8 cellular contexts compared by ENCODE assay signal in genomic region chr10:80046629-80047441, GRCh38. TPM values are rescaled to one million over a fixed set of nuclear protein-coding genes. Genes with fewer than 3 reads are reported as not detected.
DNase-seq lines count a peak whose midpoint lies in the region; ATAC-seq and TF ChIP-seq lines count a peak whose summit lies in the region.

No MANE protein-coding gene starts in this region.

- intact Hi-C loops in heart left ventricle (cut with DNase I) = loop anchor here in 2 of 10 donors (5.0 to 10.0 kb wide), 2 partner anchors 62 to 485 kb away; partner anchors contain the start of gene SFTPA2 (in 1 of the 2)

- H3K27me3 ChIP-seq in SU-DHL-6 (ENCODE audit: low read length) = no peaks in the 10 kb centered on the region
- H3K27me3 ChIP-seq in heart left ventricle = no peaks in the 10 kb centered on the region

- H3K4me2 ChIP-seq in SU-DHL-6 (ENCODE audit: low read depth, low read length, poor library complexity, severe bottlenecking) = no peak overlapping the region

- no peaks in the 10 kb centered on the region for H3K9me2 ChIP-seq in SU-DHL-6 (replicated peaks; ENCODE audit: insufficient read depth, low read length)

- H3K4me3 ChIP-seq in SU-DHL-6 (ENCODE audit: insufficient read depth, low read length, poor library complexity, severe bottlenecking) (no peak overlapping the region), heart left ventricle (no peak overlapping the region)

- no peaks in the 10 kb centered on the region for H3K79me2 ChIP-seq in SU-DHL-6 (ENCODE audit: insufficient read depth, low read length)

- peak; percentile 89 for DNase-seq in DMS53 (lab: John Stamatoyannopoulos, UW)
- peak; percentile 77 for DNase-seq in KG1 (lab: John Stamatoyannopoulos, UW)
- peak; percentile 49 for DNase-seq in activated naive CD8-positive, alpha-beta T cell treated with anti-CD3 and anti-CD28 coated beads, Interleukin-2, amount 50 U/mL, for 16 hours (ENCODE audit: low read depth, low spot score)
- DNase-seq in heart left ventricle = peak; percentile 73 to 87 (median 77)
- DNase-seq in renal cortical epithelial cell (ENCODE audit: low read depth) = peak; percentile 38
- DNase-seq in GF-D8 (lab: John Stamatoyannopoulos, UW) = no peak

- H3K4me1 ChIP-seq in heart left ventricle = peaks cover 0 to 6% (median 0%) of the 10 kb centered on the region in 12 donors

- H4K20me1 ChIP-seq in SU-DHL-6 (ENCODE audit: low read depth, low read length) = no peaks in the 10 kb centered on the region

- ATAC-seq in GM21515 (IDR thresholded peaks at IDR 0.05; ENCODE audit: unreplicated experiment) = peak; percentile 80
- ATAC-seq in heart left ventricle = peak; percentile 82 to 93 (median 92)

- H3K9me3 ChIP-seq in SU-DHL-6 (ENCODE audit: insufficient read depth, low read length) (no peaks in the 10 kb centered on the region), heart left ventricle (no peaks in the 10 kb centered on the region)

- no peak overlapping the region for H2AFZ ChIP-seq in SU-DHL-6 (ENCODE audit: low read depth, low read length, severe bottlenecking)

- H3K36me3 ChIP-seq in SU-DHL-6 (ENCODE audit: low read length) = no peaks in the 10 kb centered on the region
- no peaks in the 10 kb centered on the region for H3K36me3 ChIP-seq in heart left ventricle

- no peak overlapping the region for H3K9ac ChIP-seq in SU-DHL-6 (ENCODE audit: low read length)

- TF ChIP-seq CTCF in SU-DHL-6 (IDR thresholded peaks at IDR 0.05; ENCODE audit: insufficient read depth, low read length, poor library complexity, severe bottlenecking) = peak; percentile 93
- TF ChIP-seq CTCF in heart left ventricle (IDR thresholded peaks at IDR 0.05) = peak; percentile 77 to 97 (median 90)

- WGBS in heart left ventricle, 4 donors = 28 to 32% (median 32%) methylated on average over 10 of the region's 10 CpGs

- no peak for TF ChIP-seq POLR2A in heart left ventricle (IDR thresholded peaks at IDR 0.05)

- no peaks in the 10 kb centered on the region for H3F3A ChIP-seq in SU-DHL-6 (ENCODE audit: insufficient read depth)

- H3K27ac ChIP-seq in SU-DHL-6 (ENCODE audit: low read depth, low read length) (no peak overlapping the region), heart left ventricle (no peak overlapping the region)

RNA-seq across cellular contexts. Expression of gene TMEM254, which starts 31.6 kb away (rescaled TPM):
- total RNA-seq in heart left ventricle (10 to 100 TPM in 3 of 9 donors, 1 to 10 TPM in 6; 4.7 to 13.4 (median 7.0) TPM), renal cortical epithelial cell (4.9 and 12.1 TPM in 2 replicates)
- 1 to 10 TPM; 6.4 to 8.1 TPM for polyA plus RNA-seq in heart left ventricle
